ENCODE assay signal across 20 cellular contexts in genomic region chr20:61936701-61937131, GRCh38.
"Had no signal": no experiment of that assay in that cellular context is flagged by ENCODE, and none has a peak within 500 bp of the region (broad histone marks: within the 10 kb centered on the region; RNA-seq: fewer than 3 reads in every experiment).

No MANE protein-coding gene starts in this region.

- H3K9me3 Mint-ChIP-seq: activated T-helper 17 cell treated with anti-CD3 and anti-CD28 coated beads, Interleukin-2, amount 50 U/mL, for 72 hours; naive thymus-derived CD4-positive, alpha-beta T cell; stimulated activated naive CD8-positive, alpha-beta T cell treated with anti-CD3 and anti-CD28 coated beads, Interleukin-15, Interleukin-2, amounts not matched to agents 100 ng/mL and 50 ng/mL, for 24 hours; type B pancreatic cell; WTC11 had no signal

- H3K4me1 ChIP-seq: body of pancreas, esophagus squamous epithelium, SJSA1, suprapubic skin had no signal

- H3K27me3 Mint-ChIP-seq: activated naive CD8-positive, alpha-beta T cell; stimulated activated naive CD8-positive, alpha-beta T cell treated with anti-CD3 and anti-CD28 coated beads, Interleukin-15, Interleukin-2, amounts not matched to agents 100 ng/mL and 50 ng/mL, for 24 hours; type B pancreatic cell had no signal

- H3K27ac ChIP-seq: body of pancreas, coronary artery, esophagus squamous epithelium, neutrophil, SJSA1, suprapubic skin had no signal

- H3K27me3 ChIP-seq: body of pancreas, neutrophil had no signal

- H3K36me3 ChIP-seq: esophagus squamous epithelium, neutrophil, SJSA1, suprapubic skin had no signal

- ATAC-seq: activated T-helper 17 cell treated with anti-CD3 and anti-CD28 coated beads, Interleukin-2, amount 50 U/mL, for 72 hours; body of pancreas; naive thymus-derived CD4-positive, alpha-beta T cell; WTC11 had no signal

- H3K9me3 ChIP-seq: body of pancreas, esophagus squamous epithelium, neutrophil, SJSA1, suprapubic skin had no signal

- DNase-seq: activated CD4-positive, alpha-beta T cell treated with anti-CD3 and anti-CD28 coated beads, Interleukin-2, amount 50 U/mL, for 1 hour; amygdala; central memory CD4-positive, alpha-beta T cell; effector CD8-positive, alpha-beta T cell; esophagus squamous epithelium; hippocampal formation; mammary epithelial cell; T-helper 2 cell had no signal

- H3K27ac Mint-ChIP-seq: activated naive CD8-positive, alpha-beta T cell; activated T-helper 17 cell treated with anti-CD3 and anti-CD28 coated beads, Interleukin-2, amount 50 U/mL, for 72 hours; stimulated activated naive CD8-positive, alpha-beta T cell treated with anti-CD3 and anti-CD28 coated beads, Interleukin-15, Interleukin-2, amounts not matched to agents 100 ng/mL and 50 ng/mL, for 24 hours; type B pancreatic cell; WTC11 had no signal

- H3K4me1 Mint-ChIP-seq: naive thymus-derived CD4-positive, alpha-beta T cell had no signal

- H3K4me3 Mint-ChIP-seq: activated naive CD8-positive, alpha-beta T cell; activated T-helper 17 cell treated with anti-CD3 and anti-CD28 coated beads, Interleukin-2, amount 50 U/mL, for 72 hours; naive thymus-derived CD4-positive, alpha-beta T cell; stimulated activated naive CD8-positive, alpha-beta T cell treated with anti-CD3 and anti-CD28 coated beads, Interleukin-15, Interleukin-2, amounts not matched to agents 100 ng/mL and 50 ng/mL, for 24 hours; type B pancreatic cell; WTC11 had no signal

- H3K36me3 Mint-ChIP-seq: activated naive CD8-positive, alpha-beta T cell; naive thymus-derived CD4-positive, alpha-beta T cell; type B pancreatic cell had no signal

- H3K4me3 ChIP-seq: body of pancreas, coronary artery, esophagus squamous epithelium, SJSA1, smooth muscle cell, suprapubic skin had no signal
